Comparison of ENCODE assay signal across 19 cellular contexts in genomic region chr3:178663572-178663971, GRCh38.
DNase-seq lines count a peak whose midpoint lies in the region; ATAC-seq and TF ChIP-seq lines count a peak whose summit lies in the region.
"Had no signal": no experiment of that assay in that cellular context is flagged by ENCODE, and none has a peak within 500 bp of the region (broad histone marks: within the 10 kb centered on the region; RNA-seq: fewer than 3 reads in every experiment).

No MANE protein-coding gene starts in this region.

- intact Hi-C loops in Caco-2 (cut with micrococcal nuclease; ENCODE audit: unreplicated experiment) (loop anchor here (5.0 kb wide), 1 partner anchor 71 kb away; no protein-coding TSS in a partner anchor), transverse colon (cut with DNase I; ENCODE audit: low total_unique reads) (no loop called here)

- TF ChIP-seq EP300 in transverse colon (IDR thresholded peaks at IDR 0.05; ENCODE audit: low read depth): no peak

- DNase-seq in Caco-2 (no peak), transverse colon (no peak), NCI-H1930 (lab: John Stamatoyannopoulos, UW) (no peak), right atrium auricular region (ENCODE audit: low spot score) (no peak)
- DNase-seq in natural killer cell treated with Interleukin-12 subunit alpha and Interleukin-12 subunit beta and Interleukin-15 and Interleukin-18, amount 100 ng/mL, for 72 hours (ENCODE audit: low spot score): no peak
- DNase-seq: 8988T, DND-41, glutamatergic neuron, H9, islet precursor cell, NCI-H187 treated with DMSO at 0.1 percent for 48 hours, NCI-H748 treated with DMSO at 0.1 percent for 48 hours, pancreas, spleen, T-helper 17 cell had no signal

- POLR2A ChIA-PET in Caco-2 (lab: Charles Lee): no interaction called here

- in situ Hi-C loops in transverse colon (cut with MboI; ENCODE audit: low pct_ligation_motif_present in 1 of 4, low pct_unique_long_range_greater_than_20kb in 1 of 4, low sequenced_read_pairs in 3 of 4): no loop called here

- H3K27ac ChIP-seq in transverse colon (no peak overlapping the region), right atrium auricular region (peak overlapping the region in 1 of 2 donors; percentile 76)
- H3K27ac ChIP-seq: C4-2B, pancreas, spleen had no signal

- no peaks in the 10 kb centered on the region for H3K9me3 ChIP-seq in Caco-2
- H3K9me3 ChIP-seq in transverse colon: no peaks in the 10 kb centered on the region
- H3K9me3 ChIP-seq in right atrium auricular region: no peaks in the 10 kb centered on the region
- H3K9me3 ChIP-seq: pancreas, spleen had no signal

- peaks cover 32% of the 10 kb centered on the region for H3K4me1 ChIP-seq in Caco-2
- no peaks in the 10 kb centered on the region for H3K4me1 ChIP-seq in transverse colon
- peaks cover 0 to 5% of the 10 kb centered on the region in 2 donors for H3K4me1 ChIP-seq in right atrium auricular region
- H3K4me1 ChIP-seq: pancreas, spleen had no signal

- H3K36me3 ChIP-seq in Caco-2 (ENCODE audit: control insufficient read depth, insufficient read depth, low read length) (no peaks in the 10 kb centered on the region), transverse colon (no peaks in the 10 kb centered on the region), right atrium auricular region (no peaks in the 10 kb centered on the region)
- H3K36me3 ChIP-seq: pancreas, spleen had no signal

- no TSS peak for BruUV-seq in Caco-2 (replicated peaks; lab: Mats Ljungman, UMichigan)

- H3K27ac Mint-ChIP-seq in Caco-2 (ENCODE audit: unreplicated experiment): peak overlapping the region; percentile 84
- no peak overlapping the region for H3K27ac Mint-ChIP-seq in natural killer cell treated with Interleukin-12 subunit alpha and Interleukin-12 subunit beta and Interleukin-15 and Interleukin-18, amount 100 ng/mL, for 72 hours
- H3K27ac Mint-ChIP-seq: H9, T-helper 17 cell had no signal

- H3K4me1 Mint-ChIP-seq in Caco-2 (ENCODE audit: low read depth, unreplicated experiment): peaks cover 26% of the 10 kb centered on the region
- no peaks in the 10 kb centered on the region for H3K4me1 Mint-ChIP-seq in natural killer cell treated with Interleukin-12 subunit alpha and Interleukin-12 subunit beta and Interleukin-15 and Interleukin-18, amount 100 ng/mL, for 72 hours (ENCODE audit: low read depth in 2 of 2)
- H3K4me1 Mint-ChIP-seq: T-helper 17 cell had no signal

- no peaks in the 10 kb centered on the region for H3K36me3 Mint-ChIP-seq in Caco-2 (ENCODE audit: insufficient read depth, unreplicated experiment)
- no peaks in the 10 kb centered on the region for H3K36me3 Mint-ChIP-seq in natural killer cell treated with Interleukin-12 subunit alpha and Interleukin-12 subunit beta and Interleukin-15 and Interleukin-18, amount 100 ng/mL, for 72 hours

- H3K4me3 Mint-ChIP-seq in Caco-2 (ENCODE audit: unreplicated experiment): no peak overlapping the region
- H3K4me3 Mint-ChIP-seq in natural killer cell treated with Interleukin-12 subunit alpha and Interleukin-12 subunit beta and Interleukin-15 and Interleukin-18, amount 100 ng/mL, for 72 hours: no peak overlapping the region
- H3K4me3 Mint-ChIP-seq: H9, T-helper 17 cell had no signal

- ATAC-seq in GM18909 (IDR thresholded peaks at IDR 0.05; ENCODE audit: poor library complexity, unreplicated experiment) (peak; percentile 76), GM21737 (IDR thresholded peaks at IDR 0.05; ENCODE audit: unreplicated experiment) (peak; percentile 67), HG03108 (IDR thresholded peaks at IDR 0.05; ENCODE audit: unreplicated experiment) (peak; percentile 58)
- ATAC-seq in natural killer cell treated with Interleukin-12 subunit alpha and Interleukin-12 subunit beta and Interleukin-15 and Interleukin-18, amount 100 ng/mL, for 72 hours: no peak
- ATAC-seq: pancreas, T-helper 17 cell had no signal

- TF ChIP-seq POLR2A in transverse colon (IDR thresholded peaks at IDR 0.05): no peak

- H3K27me3 ChIP-seq in Caco-2 (replicated peaks; ENCODE audit: control insufficient read depth, insufficient read depth, low read length) (no peaks in the 10 kb centered on the region), transverse colon (no peaks in the 10 kb centered on the region), right atrium auricular region (no peaks in the 10 kb centered on the region)
- H3K27me3 ChIP-seq: pancreas, spleen had no signal

- no peak overlapping the region for H3K4me3 ChIP-seq in Caco-2 (ENCODE audit: low read depth, low read length)
- no peak overlapping the region for H3K4me3 ChIP-seq in transverse colon
- H3K4me3 ChIP-seq in right atrium auricular region: no peak overlapping the region
- H3K4me3 ChIP-seq: pancreas, spleen had no signal

- H3K27me3 Mint-ChIP-seq in Caco-2 (ENCODE audit: insufficient read depth, unreplicated experiment): no peaks in the 10 kb centered on the region
- no peaks in the 10 kb centered on the region for H3K27me3 Mint-ChIP-seq in natural killer cell treated with Interleukin-12 subunit alpha and Interleukin-12 subunit beta and Interleukin-15 and Interleukin-18, amount 100 ng/mL, for 72 hours

- TF ChIP-seq CTCF in Caco-2 (IDR thresholded peaks at IDR 0.05; ENCODE audit: insufficient read depth in 1 of 2, low read depth in 1 of 2, low read length in 1 of 2, severe bottlenecking in 1 of 2, unreplicated experiment in 1 of 2): no peak
- TF ChIP-seq CTCF in transverse colon (IDR thresholded peaks at IDR 0.05): no peak
- TF ChIP-seq CTCF in right atrium auricular region (IDR thresholded peaks at IDR 0.05): no peak

- peaks cover 3% of the 10 kb centered on the region for H3K9me3 Mint-ChIP-seq in Caco-2 (ENCODE audit: unreplicated experiment)
- peaks cover 7% of the 10 kb centered on the region for H3K9me3 Mint-ChIP-seq in natural killer cell treated with Interleukin-12 subunit alpha and Interleukin-12 subunit beta and Interleukin-15 and Interleukin-18, amount 100 ng/mL, for 72 hours
- H3K9me3 Mint-ChIP-seq: H9 had no signal

- CTCF ChIA-PET in Caco-2 (lab: Charles Lee): no interaction called here

Comparison
In these comparisons a context has a peak if more than half of its experiments do, and no peak if none do; other contexts are left out.
1. ATAC-seq: peak in GM18909 (single experiment), GM21737 (single experiment) and HG03108 (single experiment); none in natural killer cell treated with Interleukin-12 subunit alpha and Interleukin-12 subunit beta and Interleukin-15 and Interleukin-18, amount 100 ng/mL, for 72 hours (0 of 2).